Comparison of ENCODE assay signal across 8 cellular contexts in genomic region chr17:7558544-7559306, GRCh38. TPM values are rescaled to one million over a fixed set of nuclear protein-coding genes. Genes with fewer than 3 reads are reported as not detected.
DNase-seq lines count a peak whose midpoint lies in the region; ATAC-seq and TF ChIP-seq lines count a peak whose summit lies in the region.

TSS of gene TNFSF13 (plus strand) at chr17:7558750. CDS start at chr17:7559040, 290 bp downstream.

- H3K9me3 ChIP-seq in CD4-positive, CD25-positive, alpha-beta regulatory T cell (ENCODE audit: control insufficient read depth in 2 of 2, low read length in 2 of 2) = no peaks in the 10 kb centered on the region
- H3K9me3 ChIP-seq in NT2/D1 (ENCODE audit: insufficient read depth, low read length) = no peaks in the 10 kb centered on the region

- H3K9ac ChIP-seq in NT2/D1 (ENCODE audit: insufficient read length, low read depth) = peak within 1 kb of the TSS; percentile 74

- peak within 1 kb of the TSS in 2 of 3 donors; percentile 73 to 76 for H3K27ac Mint-ChIP-seq in CD4-positive, CD25-positive, alpha-beta regulatory T cell
- H3K27ac Mint-ChIP-seq in neural crest cell (ENCODE audit: unreplicated experiment) = peak within 1 kb of the TSS; percentile 96

- H3K27me3 Mint-ChIP-seq in CD4-positive, CD25-positive, alpha-beta regulatory T cell = peaks cover 7% of the 10 kb centered on the region
- H3K27me3 Mint-ChIP-seq in neural crest cell (ENCODE audit: low read depth) = peaks cover 9% of the 10 kb centered on the region

- ATAC-seq in CD4-positive, CD25-positive, alpha-beta regulatory T cell (ENCODE audit: low read depth in 2 of 2) = no peak
- ATAC-seq in activated CD4-positive, CD25-positive, alpha-beta regulatory T cell treated with anti-CD3 and anti-CD28 coated beads, Interleukin-2, amount 50 U/mL, for 24 hours = no peak
- no peak for ATAC-seq in HG02973 (IDR thresholded peaks at IDR 0.05; ENCODE audit: unreplicated experiment)

- H3K36me3 ChIP-seq in CD4-positive, CD25-positive, alpha-beta regulatory T cell (ENCODE audit: control insufficient read depth, insufficient read depth, low read length) = peaks cover 2% of the 10 kb centered on the region
- peaks cover 11% of the 10 kb centered on the region for H3K36me3 ChIP-seq in NT2/D1 (ENCODE audit: insufficient read depth, insufficient read length, low read length)

- TF ChIP-seq CTCF in epithelial cell of esophagus (IDR thresholded peaks at IDR 0.05; ENCODE audit: insufficient read depth, low read depth, low read length, missing control alignments) = no peak
- no peak for TF ChIP-seq CTCF in neural crest cell (conservative IDR thresholded peaks at IDR 0.05)

- H3K4me1 Mint-ChIP-seq in CD4-positive, CD25-positive, alpha-beta regulatory T cell = peaks cover 16 to 57% (median 32%) of the 10 kb centered on the region in 4 donors
- peaks cover 32% of the 10 kb centered on the region for H3K4me1 Mint-ChIP-seq in neural crest cell

- no peaks in the 10 kb centered on the region for H3K27me3 ChIP-seq in CD4-positive, CD25-positive, alpha-beta regulatory T cell (ENCODE audit: control insufficient read depth, insufficient read depth, low read length)
- no peaks in the 10 kb centered on the region for H3K27me3 ChIP-seq in NT2/D1 (ENCODE audit: insufficient read depth, insufficient read length)

- H3K4me1 ChIP-seq in CD4-positive, CD25-positive, alpha-beta regulatory T cell (ENCODE audit: control insufficient read depth, insufficient read depth, low read length, poor library complexity, severe bottlenecking) = peaks cover 40% of the 10 kb centered on the region
- H3K4me1 ChIP-seq in NT2/D1 (ENCODE audit: insufficient read depth, insufficient read length) = peaks cover 26% of the 10 kb centered on the region

- H3K4me3 ChIP-seq in CD4-positive, CD25-positive, alpha-beta regulatory T cell (ENCODE audit: low read depth, low read length) = no peak within 1 kb of the TSS
- H3K4me3 ChIP-seq in NT2/D1 (ENCODE audit: insufficient read length, low read depth) (peak within 1 kb of the TSS; percentile 8), epithelial cell of esophagus (ENCODE audit: low read length) (peak within 1 kb of the TSS; percentile 34)

- H3K9me3 Mint-ChIP-seq in CD4-positive, CD25-positive, alpha-beta regulatory T cell = no peaks in the 10 kb centered on the region
- no peaks in the 10 kb centered on the region for H3K9me3 Mint-ChIP-seq in neural crest cell

- peak within 1 kb of the TSS; percentile 51 for H3K27ac ChIP-seq in CD4-positive, CD25-positive, alpha-beta regulatory T cell (ENCODE audit: insufficient read depth, low read length, poor library complexity, severe bottlenecking)

- peak within 1 kb of the TSS in 3 of 4 donors; percentile 43 to 93 (median 83) for H3K4me3 Mint-ChIP-seq in CD4-positive, CD25-positive, alpha-beta regulatory T cell
- H3K4me3 Mint-ChIP-seq in neural crest cell = peak within 1 kb of the TSS; percentile 89

- peaks cover 9% of the 10 kb centered on the region for H3K36me3 Mint-ChIP-seq in CD4-positive, CD25-positive, alpha-beta regulatory T cell
- H3K36me3 Mint-ChIP-seq in neural crest cell (ENCODE audit: low read depth) = no peaks in the 10 kb centered on the region

- DNase-seq in CD4-positive, CD25-positive, alpha-beta regulatory T cell = no peak
- DNase-seq in NT2/D1 (ENCODE audit: low read depth, low spot score) (no peak), epithelial cell of esophagus (ENCODE audit: low read depth) (no peak), neural crest cell (ENCODE audit: low read depth, low spot score) (no peak), NCI-H226 (no peak)
- no peak for DNase-seq in activated effector memory CD4-positive, alpha-beta T cell treated with Interleukin-2 at 50 U/mL for 16 hours

RNA-seq across cellular contexts. Expression of gene TNFSF13, which starts in this region (rescaled TPM):
- 1.6 TPM for total RNA-seq in CD4-positive, CD25-positive, alpha-beta regulatory T cell
- under 1 TPM in 3 of 4 donors, not detected in 1; 0.41 to 0.52 (median 0.44) TPM for polyA plus RNA-seq in CD4-positive, CD25-positive, alpha-beta regulatory T cell
- total RNA-seq in neural crest cell = 0.45 and 0.86 TPM in 2 replicates
